Comparison of ENCODE assay signal across 17 cellular contexts in genomic region chr6:125844989-125845388, GRCh38. TPM values are rescaled to one million over a fixed set of nuclear protein-coding genes. Genes with fewer than 3 reads are reported as not detected.
DNase-seq lines count a peak whose midpoint lies in the region; ATAC-seq and TF ChIP-seq lines count a peak whose summit lies in the region.
"Had no signal": no experiment of that assay in that cellular context is flagged by ENCODE, and none has a peak within 500 bp of the region (broad histone marks: within the 10 kb centered on the region; RNA-seq: fewer than 3 reads in every experiment).

No MANE protein-coding gene starts in this region.

- H3K36me3 ChIP-seq in heart right ventricle (no peaks in the 10 kb centered on the region), gastrocnemius medialis (no peaks in the 10 kb centered on the region), Caco-2 (ENCODE audit: control insufficient read depth, insufficient read depth, low read length) (no peaks in the 10 kb centered on the region)

- no peak overlapping the region for H2AK5ac ChIP-seq in H9 (ENCODE audit: insufficient read length, low read length)

- H3T11ph ChIP-seq in H9 (ENCODE audit: low read length): no peak overlapping the region

- H3K79me2 ChIP-seq in H9 (ENCODE audit: insufficient read depth, low read length): no peaks in the 10 kb centered on the region

- H3K27ac ChIP-seq in H9 (ENCODE audit: insufficient read length, low read depth, low read length) (no peak overlapping the region), angular gyrus (ENCODE audit: low read depth, low read length) (peak overlapping the region; percentile 57), heart right ventricle (peak overlapping the region in 9 of 10 donors; percentile 11 to 68 (median 51)), gastrocnemius medialis (peak overlapping the region; percentile 5 to 62 (median 46))

- H3K27ac Mint-ChIP-seq in H9 (peak overlapping the region in 2 of 3 experiments; percentile 4 to 39; a peak in 3 of 7 replicates), Caco-2 (ENCODE audit: unreplicated experiment) (no peak overlapping the region)
- H3K27ac Mint-ChIP-seq in activated T-helper 17 cell treated with anti-CD3 and anti-CD28 coated beads, Interleukin-2, amount 50 U/mL, for 72 hours: no peak overlapping the region
- H3K27ac Mint-ChIP-seq: stimulated activated naive CD8-positive, alpha-beta T cell treated with anti-CD3 and anti-CD28 coated beads, Interleukin-15, Interleukin-2, amounts not matched to agents 100 ng/mL and 50 ng/mL, for 24 hours had no signal

- H2BK12ac ChIP-seq in H9 (ENCODE audit: insufficient read length, low read depth, low read length): no peak overlapping the region

- H3K27me3 ChIP-seq in H9 (ENCODE audit: insufficient read depth, low read length) (no peaks in the 10 kb centered on the region), heart right ventricle (no peaks in the 10 kb centered on the region), gastrocnemius medialis (no peaks in the 10 kb centered on the region), Caco-2 (replicated peaks; ENCODE audit: control insufficient read depth, insufficient read depth, low read length) (no peaks in the 10 kb centered on the region)

- H3K4me1 ChIP-seq in H9 (ENCODE audit: insufficient read depth, low read length) (no peaks in the 10 kb centered on the region), heart right ventricle (peaks cover 2 to 39% (median 31%) of the 10 kb centered on the region in 9 donors), gastrocnemius medialis (peaks cover 0 to 17% of the 10 kb centered on the region in 2 donors), Caco-2 (peaks cover 11% of the 10 kb centered on the region)

- H3K56ac ChIP-seq in H9 (ENCODE audit: insufficient read length, low read depth, low read length): no peak overlapping the region

- H3K4me3 ChIP-seq in heart right ventricle (peak overlapping the region in 1 of 10 donors; percentile 0), gastrocnemius medialis (no peak overlapping the region), Caco-2 (ENCODE audit: low read depth, low read length) (no peak overlapping the region)
- H3K4me3 ChIP-seq: lung had no signal

- ATAC-seq in heart right ventricle (peak; percentile 86 to 92 (median 90)), gastrocnemius medialis (peak; percentile 60 to 71)
- ATAC-seq in activated T-helper 17 cell treated with anti-CD3 and anti-CD28 coated beads, Interleukin-2, amount 50 U/mL, for 72 hours (replicated peaks): no peak
- ATAC-seq: activated CD4-positive, CD25-positive, alpha-beta regulatory T cell treated with anti-CD3 and anti-CD28 coated beads, Interleukin-2, amount 50 U/mL, for 24 hours; natural killer cell had no signal

- TF ChIP-seq POLR2A in gastrocnemius medialis (IDR thresholded peaks at IDR 0.05): no peak

- TF ChIP-seq CTCF in H9 (conservative IDR thresholded peaks at IDR 0.05) (no peak), heart right ventricle (IDR thresholded peaks at IDR 0.05) (no peak), gastrocnemius medialis (IDR thresholded peaks at IDR 0.05 in 4 of 5, conservative IDR thresholded peaks at IDR 0.05 in 1 of 5) (no peak), Caco-2 (IDR thresholded peaks at IDR 0.05; ENCODE audit: insufficient read depth in 1 of 2, low read depth in 1 of 2, low read length in 1 of 2, severe bottlenecking in 1 of 2, unreplicated experiment in 1 of 2) (no peak)

- POLR2A ChIA-PET in Caco-2 (lab: Charles Lee): no interaction called here

- no peak overlapping the region for H2BK15ac ChIP-seq in H9 (ENCODE audit: low read depth, low read length)

- no peak overlapping the region for H3K18ac ChIP-seq in H9 (ENCODE audit: insufficient read length, low read depth, low read length)

- H4K5ac ChIP-seq in H9 (ENCODE audit: insufficient read length, low read depth, low read length): no peak overlapping the region

- H2AFZ ChIP-seq in H9 (ENCODE audit: low read length): no peak overlapping the region

- H3K9me3 ChIP-seq in H9 (ENCODE audit: control insufficient read depth, low read depth, low read length) (no peaks in the 10 kb centered on the region), heart right ventricle (no peaks in the 10 kb centered on the region), gastrocnemius medialis (no peaks in the 10 kb centered on the region), Caco-2 (no peaks in the 10 kb centered on the region)

- no peak overlapping the region for H2BK5ac ChIP-seq in H9 (ENCODE audit: insufficient read length, low read length)

- no peak overlapping the region for H3K4ac ChIP-seq in H9 (ENCODE audit: low read depth, low read length)

- BruUV-seq in Caco-2 (replicated peaks; lab: Mats Ljungman, UMichigan): no TSS peak

- H3K27me3 Mint-ChIP-seq in H9 (ENCODE audit: low read depth): no peaks in the 10 kb centered on the region
- no peaks in the 10 kb centered on the region for H3K27me3 Mint-ChIP-seq in activated T-helper 17 cell treated with anti-CD3 and anti-CD28 coated beads, Interleukin-2, amount 50 U/mL, for 72 hours
- no peaks in the 10 kb centered on the region for H3K27me3 Mint-ChIP-seq in Caco-2 (ENCODE audit: insufficient read depth, unreplicated experiment)
- H3K27me3 Mint-ChIP-seq: stimulated activated naive CD8-positive, alpha-beta T cell treated with anti-CD3 and anti-CD28 coated beads, Interleukin-15, Interleukin-2, amounts not matched to agents 100 ng/mL and 50 ng/mL, for 24 hours had no signal

- no peak overlapping the region for H4K8ac ChIP-seq in H9 (replicated peaks; ENCODE audit: insufficient read length, low read depth, low read length)

- intact Hi-C loops in heart right ventricle (cut with DNase I) (loop anchor here in 4 of 10 donors (2.0 to 10.0 kb wide), 4 partner anchors 33 to 54 kb away; partner anchors contain the start of gene NCOA7 (in 4 of the 4)), gastrocnemius medialis (cut with DNase I; ENCODE audit: low total_unique reads) (no loop called here), Caco-2 (cut with micrococcal nuclease; ENCODE audit: unreplicated experiment) (no loop called here)

- no peak overlapping the region for H4K91ac ChIP-seq in H9 (ENCODE audit: insufficient read length, low read depth, low read length)

- CTCF ChIA-PET in Caco-2 (lab: Charles Lee): interaction anchor here (0.5 kb wide), 1 partner anchor 32 kb away, joined by 5 read pairs; no protein-coding TSS in a partner anchor

- H3K4me1 Mint-ChIP-seq in H9 (peaks cover 3 to 4% of the 10 kb centered on the region in 2 experiments; a peak in 3 of 4 replicates), Caco-2 (ENCODE audit: low read depth, unreplicated experiment) (peaks cover 12% of the 10 kb centered on the region)
- peaks cover 5% of the 10 kb centered on the region for H3K4me1 Mint-ChIP-seq in activated T-helper 17 cell treated with anti-CD3 and anti-CD28 coated beads, Interleukin-2, amount 50 U/mL, for 72 hours

- H3K4me3 Mint-ChIP-seq in H9: no peak overlapping the region
- no peak overlapping the region for H3K4me3 Mint-ChIP-seq in activated T-helper 17 cell treated with anti-CD3 and anti-CD28 coated beads, Interleukin-2, amount 50 U/mL, for 72 hours
- H3K4me3 Mint-ChIP-seq in Caco-2 (ENCODE audit: unreplicated experiment): no peak overlapping the region
- H3K4me3 Mint-ChIP-seq: natural killer cell; stimulated activated naive CD8-positive, alpha-beta T cell treated with anti-CD3 and anti-CD28 coated beads, Interleukin-15, Interleukin-2, amounts not matched to agents 100 ng/mL and 50 ng/mL, for 24 hours had no signal

- H3K23ac ChIP-seq in H9 (ENCODE audit: insufficient read length, low read depth, low read length): no peak overlapping the region

- H3K14ac ChIP-seq in H9 (ENCODE audit: insufficient read depth, low read length): no peak overlapping the region

- H3K36me3 Mint-ChIP-seq in H9 (ENCODE audit: insufficient read depth in 1 of 3, low read depth in 3 of 3): peaks cover 0 to 2% (median 0%) of the 10 kb centered on the region in 3 experiments; a peak in 1 of 7 replicates
- peaks cover 6% of the 10 kb centered on the region for H3K36me3 Mint-ChIP-seq in activated T-helper 17 cell treated with anti-CD3 and anti-CD28 coated beads, Interleukin-2, amount 50 U/mL, for 72 hours (ENCODE audit: low read depth)
- H3K36me3 Mint-ChIP-seq in Caco-2 (ENCODE audit: insufficient read depth, unreplicated experiment): peaks cover 7% of the 10 kb centered on the region
- H3K36me3 Mint-ChIP-seq: natural killer cell had no signal

- no peaks in the 10 kb centered on the region for H3K23me2 ChIP-seq in H9 (ENCODE audit: insufficient read length, low read depth, low read length, poor library complexity, severe bottlenecking)

- no CpG with 5 or more reads among the region's 5 CpGs for WGBS in H9 (ENCODE audit: extremely low coverage, insufficient read length, low lambda C conversion rate)
- WGBS in heart right ventricle, 2 donors: 35 to 51% methylated on average over 5 of the region's 5 CpGs

- H3K9ac ChIP-seq in H9 (ENCODE audit: extremely low read depth, insufficient read length, low read length): no peak overlapping the region

- H3K79me1 ChIP-seq in H9 (ENCODE audit: insufficient read depth, low read depth, low read length, poor library complexity, severe bottlenecking): no peaks in the 10 kb centered on the region

- no peaks in the 10 kb centered on the region for H3K9me3 Mint-ChIP-seq in H9
- no peaks in the 10 kb centered on the region for H3K9me3 Mint-ChIP-seq in activated T-helper 17 cell treated with anti-CD3 and anti-CD28 coated beads, Interleukin-2, amount 50 U/mL, for 72 hours
- no peaks in the 10 kb centered on the region for H3K9me3 Mint-ChIP-seq in Caco-2 (ENCODE audit: unreplicated experiment)
- H3K9me3 Mint-ChIP-seq: stimulated activated naive CD8-positive, alpha-beta T cell treated with anti-CD3 and anti-CD28 coated beads, Interleukin-15, Interleukin-2, amounts not matched to agents 100 ng/mL and 50 ng/mL, for 24 hours had no signal

- no peak overlapping the region for H2BK120ac ChIP-seq in H9 (ENCODE audit: low read depth, low read length, poor library complexity, severe bottlenecking)

- no peaks in the 10 kb centered on the region for H4K20me1 ChIP-seq in H9 (ENCODE audit: control insufficient read depth, insufficient read depth, insufficient read length)

- no peak overlapping the region for H3K4me2 ChIP-seq in H9 (ENCODE audit: insufficient read depth, insufficient read length, low read length)

- in situ Hi-C loops in gastrocnemius medialis (cut with MboI; ENCODE audit: low sequenced_read_pairs in 4 of 4): no loop called here

- DNase-seq in H9 (no peak), heart right ventricle (peak in 1 of 2 donors; percentile 65), gastrocnemius medialis (no peak), Caco-2 (no peak), kidney tubule cell (ENCODE audit: low spot score) (no peak)
- DNase-seq: activated effector memory CD4-positive, alpha-beta T cell treated with Interleukin-2 at 50 U/mL for 16 hours; AML-193; amniotic stem cell; Calu3; foreskin melanocyte; natural killer cell; OCI-M1 had no signal

- no peak overlapping the region for H2BK20ac ChIP-seq in H9 (ENCODE audit: low read depth, low read length, poor library complexity, severe bottlenecking)

RNA-seq across cellular contexts. Expression of gene NCOA7, which starts 54.2 kb away (rescaled TPM):
- total RNA-seq in H9 (2021) (7.1 and 9.4 TPM in 2 replicates), heart right ventricle (10 to 100 TPM in 7 of 10 donors, 1 to 10 TPM in 3; 6.2 to 21.3 (median 11.1) TPM), gastrocnemius medialis (1 to 10 TPM; 7.0 to 9.5 (median 9.2) TPM), Caco-2 (2022) (62.0 and 67.9 TPM in 2 replicates)
- polyA plus RNA-seq in heart right ventricle: 10 to 100 TPM in 1 of 2 donors, 1 to 10 TPM in 1; 4.2 to 10.2 TPM
- total RNA-seq in activated T-helper 17 cell treated with anti-CD3 and anti-CD28 coated beads, Interleukin-2, amount 50 U/mL, for 72 hours: 10 to 100 TPM; 44.6 to 59.9 TPM

Comparison
In these comparisons a context has a peak if more than half of its experiments do, and no peak if none do; other contexts are left out.
1. H3K27ac Mint-ChIP-seq: peak in H9 (2 of 3); none in activated T-helper 17 cell treated with anti-CD3 and anti-CD28 coated beads, Interleukin-2, amount 50 U/mL, for 72 hours (single experiment) and Caco-2 (single experiment).